Comparison of ENCODE assay signal across 9 cellular contexts in the genomic region with DNA sequence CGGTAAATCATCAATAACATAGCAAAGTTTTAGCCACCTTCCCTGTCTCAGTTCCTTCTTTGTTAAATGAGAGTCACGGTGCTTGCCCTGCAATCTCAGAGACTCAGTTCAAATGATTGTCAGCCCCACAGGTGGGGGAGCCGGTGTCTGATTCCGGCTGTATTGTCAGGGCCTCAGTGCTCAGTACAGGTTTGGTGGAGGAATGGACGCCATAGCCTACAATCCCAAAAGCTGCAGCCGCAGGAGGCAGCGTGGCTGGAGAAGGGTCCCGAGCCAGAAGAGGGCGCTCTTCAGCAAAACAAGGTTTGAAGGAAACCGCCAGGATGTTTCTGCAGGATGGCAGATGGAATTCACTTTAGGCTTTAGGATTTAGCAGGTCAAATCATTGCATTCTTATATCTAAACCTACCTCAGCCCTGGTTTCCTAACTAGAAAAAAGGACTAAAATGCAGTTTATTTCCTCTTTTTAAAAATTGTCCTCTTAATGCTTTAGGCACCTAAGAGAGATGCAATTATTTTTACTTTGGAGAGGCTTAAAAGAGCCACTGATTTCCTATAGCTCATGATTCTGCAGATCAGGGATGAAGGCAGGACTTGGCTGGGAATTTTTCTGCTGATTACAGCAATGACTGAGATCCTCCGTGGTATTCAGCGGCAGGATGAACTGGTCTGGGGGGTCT. TPM values are rescaled to one million over a fixed set of nuclear protein-coding genes. Genes with fewer than 3 reads are reported as not detected.
DNase-seq lines count a peak whose midpoint lies in the region; ATAC-seq and TF ChIP-seq lines count a peak whose summit lies in the region.
"Had no signal": no experiment of that assay in that cellular context is flagged by ENCODE, and none has a peak within 500 bp of the region (broad histone marks: within the 10 kb centered on the region; RNA-seq: fewer than 3 reads in every experiment).

No MANE protein-coding gene starts in this region.

- no peak overlapping the region for H3K4me3 ChIP-seq in KMS-11 (IDR thresholded peaks at IDR 0.05; ENCODE audit: insufficient read depth, low read depth, low read length)
- no peak overlapping the region for H3K4me3 ChIP-seq in OCI-LY7 (ENCODE audit: low read depth, low read length, poor library complexity, severe bottlenecking)

- no peaks in the 10 kb centered on the region for H3K9me2 ChIP-seq in OCI-LY7 (ENCODE audit: insufficient read depth, low read length)

- no peaks in the 10 kb centered on the region for H3K36me3 ChIP-seq in KMS-11 (ENCODE audit: insufficient read depth)
- no peaks in the 10 kb centered on the region for H3K36me3 ChIP-seq in OCI-LY7 (ENCODE audit: insufficient read depth, low read length)

- H3K4me1 ChIP-seq in KMS-11 (ENCODE audit: low read depth, poor library complexity, severe bottlenecking) (peaks cover 3% of the 10 kb centered on the region), OCI-LY7 (ENCODE audit: insufficient read depth, low read length, poor library complexity, severe bottlenecking) (peaks cover 31% of the 10 kb centered on the region)

- POLR2A ChIA-PET in OCI-LY7 (lab: Charles Lee): interaction anchor here (0.5 to 1.6 kb wide), 6 partner anchors 146 to 1712 kb away, joined by 3 to 6 read pairs (median 4); no protein-coding TSS in a partner anchor

- peak; percentile 82 for TF ChIP-seq CTCF in KMS-11 (conservative IDR thresholded peaks at IDR 0.05; ENCODE audit: low read depth, low read length)
- TF ChIP-seq CTCF in OCI-LY7 (conservative IDR thresholded peaks at IDR 0.05; ENCODE audit: low read length): peak; percentile 100

- peaks cover 14 to 30% (median 15%) of the 10 kb centered on the region in 3 donors for H3K4me1 Mint-ChIP-seq in naive B cell
- peaks cover 10% of the 10 kb centered on the region for H3K4me1 Mint-ChIP-seq in stimulated activated naive CD8-positive, alpha-beta T cell treated with anti-CD3 and anti-CD28 coated beads, Interleukin-15, amount 100 ng/mL, for 72 hours

- H4K20me1 ChIP-seq in KMS-11 (ENCODE audit: insufficient read depth) (no peaks in the 10 kb centered on the region), OCI-LY7 (ENCODE audit: insufficient read depth, low read length) (no peaks in the 10 kb centered on the region)

- CTCF ChIA-PET in OCI-LY7 (lab: Charles Lee; ENCODE audit: unreplicated experiment): interaction anchor here (0.7 to 1.6 kb wide), 3 partner anchors 146 to 181 kb away, joined by 4 read pairs; no protein-coding TSS in a partner anchor

- no peaks in the 10 kb centered on the region for H3K9me3 Mint-ChIP-seq in naive B cell
- no peaks in the 10 kb centered on the region for H3K9me3 Mint-ChIP-seq in stimulated activated naive CD8-positive, alpha-beta T cell treated with anti-CD3 and anti-CD28 coated beads, Interleukin-15, amount 100 ng/mL, for 72 hours
- H3K9me3 Mint-ChIP-seq: T-helper 1 cell treated with Interleukin-12 subunit alpha and Interleukin-12 subunit beta and Interleukin-4 antibody, amounts not matched to agents 30 μg/mL and 1 μg/mL, for 36 hours had no signal

- ATAC-seq in esophagus mucosa: peak; percentile 74
- ATAC-seq in naive B cell (ENCODE audit: low read depth in 2 of 2): peak; percentile 71 to 77
- ATAC-seq in stimulated activated naive CD8-positive, alpha-beta T cell treated with anti-CD3 and anti-CD28 coated beads, Interleukin-15, amount 100 ng/mL, for 72 hours: peak; percentile 75
- ATAC-seq in GM19328 (IDR thresholded peaks at IDR 0.05; ENCODE audit: unreplicated experiment): no peak

- H3K27me3 ChIP-seq in KMS-11 (ENCODE audit: insufficient read depth, low read depth): no peaks in the 10 kb centered on the region

- H3K4me3 Mint-ChIP-seq in naive B cell: peak overlapping the region in 1 of 8 donors; percentile 25
- H3K4me3 Mint-ChIP-seq in stimulated activated naive CD8-positive, alpha-beta T cell treated with anti-CD3 and anti-CD28 coated beads, Interleukin-15, amount 100 ng/mL, for 72 hours: no peak overlapping the region
- H3K4me3 Mint-ChIP-seq: T-helper 1 cell treated with Interleukin-12 subunit alpha and Interleukin-12 subunit beta and Interleukin-4 antibody, amounts not matched to agents 30 μg/mL and 1 μg/mL, for 36 hours had no signal

- H3K9ac ChIP-seq in KMS-11: no peak overlapping the region

- no peaks in the 10 kb centered on the region for H3K36me3 Mint-ChIP-seq in naive B cell

- H3K9me3 ChIP-seq in OCI-LY7 (ENCODE audit: low read length): no peaks in the 10 kb centered on the region

- peak overlapping the region in 3 of 6 donors; percentile 3 to 47 (median 18) for H3K27ac Mint-ChIP-seq in naive B cell
- peak overlapping the region in 1 of 2 donors; percentile 63 for H3K27ac Mint-ChIP-seq in stimulated activated naive CD8-positive, alpha-beta T cell treated with anti-CD3 and anti-CD28 coated beads, Interleukin-15, amount 100 ng/mL, for 72 hours

- H2AFZ ChIP-seq in KMS-11 (ENCODE audit: low read depth): peak overlapping the region; percentile 68
- H2AFZ ChIP-seq in OCI-LY7 (ENCODE audit: low read length): peak overlapping the region; percentile 58; the same call in 1 of the 2 replicates

- no peak overlapping the region for H3K27ac ChIP-seq in KMS-11
- peak overlapping the region; percentile 19 for H3K27ac ChIP-seq in OCI-LY7 (ENCODE audit: low read depth, low read length, poor library complexity, severe bottlenecking)

- DNase-seq in DMS153 treated with DMSO at 0.1 percent for 48 hours (lab: John Stamatoyannopoulos, UW; ENCODE audit: unreplicated experiment): peak; percentile 83
- peak; percentile 86 for DNase-seq in OCI-LY7 (ENCODE audit: low spot score)
- peak; percentile 64 for DNase-seq in activated T-cell treated with anti-CD3 and anti-CD28 coated beads for 4 hours
- peak; percentile 58 for DNase-seq in naive B cell
- peak; percentile 62 to 68 for DNase-seq in stimulated activated naive CD8-positive, alpha-beta T cell treated with anti-CD3 and anti-CD28 coated beads, Interleukin-15, amount 100 ng/mL, for 72 hours

- no TSS peak for BruUV-seq in OCI-LY7 (replicated peaks; lab: Mats Ljungman, UMichigan)

- H3K4me2 ChIP-seq in KMS-11 (peak overlapping the region; percentile 27; the same call in 1 of the 2 replicates), OCI-LY7 (ENCODE audit: low read length) (peak overlapping the region; percentile 33)

- no peaks in the 10 kb centered on the region for H3K79me2 ChIP-seq in KMS-11 (ENCODE audit: insufficient read depth, low read depth)
- H3K79me2 ChIP-seq in OCI-LY7 (ENCODE audit: insufficient read depth, low read depth, low read length): no peaks in the 10 kb centered on the region

- intact Hi-C loops in OCI-LY7 (cut with micrococcal nuclease; ENCODE audit: unreplicated experiment): loop anchor here (1.0 to 10.0 kb wide), 7 partner anchors 129 to 443 kb away; a partner anchor contains a TSS

- H3K27me3 Mint-ChIP-seq in naive B cell: peaks cover 0 to 5% (median 0%) of the 10 kb centered on the region in 3 donors
- peaks cover 14% of the 10 kb centered on the region for H3K27me3 Mint-ChIP-seq in stimulated activated naive CD8-positive, alpha-beta T cell treated with anti-CD3 and anti-CD28 coated beads, Interleukin-15, amount 100 ng/mL, for 72 hours

RNA-seq across cellular contexts. Expression of a gene that starts 29.2 kb away (rescaled TPM):
- 12.4 and 16.9 TPM in 2 replicates for total RNA-seq in OCI-LY7 (2014; rRNA removed; shearing (Covaris generic))
- total RNA-seq in OCI-LY7 (2022) (3.3 and 4.6 TPM in 2 replicates), esophagus mucosa (125 TPM)
- 1,000 to 10,000 TPM in 5 of 6 donors, 100 to 1,000 TPM in 1; 863 to 3,933 (median 2,927) TPM for polyA plus RNA-seq in naive B cell (ENCODE audit: low read depth in 6 of 6)
